14 cellular contexts compared by ENCODE assay signal in the genomic region with DNA sequence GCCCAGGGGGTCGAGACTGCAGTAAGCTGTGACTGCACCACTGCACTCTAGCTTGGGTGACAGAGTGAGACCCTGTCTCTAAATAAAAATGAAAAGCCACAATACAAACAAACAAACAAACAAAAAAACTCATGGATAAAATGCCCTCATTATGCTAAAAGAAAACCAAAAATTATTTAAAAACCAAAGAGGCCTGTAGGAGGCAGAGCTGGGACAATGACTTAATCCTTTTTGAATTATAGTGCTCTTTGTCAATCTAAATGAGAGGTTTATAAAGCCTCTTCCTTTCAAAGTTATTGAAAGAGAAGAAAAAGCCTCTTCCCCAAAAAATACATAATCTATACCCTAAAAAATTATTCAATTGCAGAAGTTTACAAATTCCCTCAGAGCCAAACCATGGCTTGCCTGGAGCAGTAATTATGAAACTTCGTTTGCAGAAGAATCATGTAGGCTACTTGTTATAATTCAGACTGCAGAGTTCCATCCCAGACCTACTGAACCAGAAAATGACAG. TPM values are rescaled to one million over a fixed set of nuclear protein-coding genes. Genes with fewer than 3 reads are reported as not detected.
A peak's percentile ranks its signal among the peaks of the same experiment; 100 is the strongest.
DNase-seq lines count a peak whose midpoint lies in the region; ATAC-seq and TF ChIP-seq lines count a peak whose summit lies in the region.
"Had no signal": no experiment of that assay in that cellular context is flagged by ENCODE, and none has a peak within 500 bp of the region (broad histone marks: within the 10 kb centered on the region; RNA-seq: fewer than 3 reads in every experiment).

No MANE protein-coding gene starts in this region.

- H3K36me3 ChIP-seq in HAP-1 (replicated peaks) (peaks cover 29% of the 10 kb centered on the region), adrenal gland (replicated peaks in 1 of 2) (peaks cover 0 to 21% of the 10 kb centered on the region in 2 donors)
- H3K36me3 ChIP-seq: breast epithelium had no signal

- DNase-seq in CD4-positive, alpha-beta T cell, result no peak
- peak; percentile 35 to 73 for DNase-seq in HAP-1 (ENCODE audit: low spot score in 2 of 2)
- DNase-seq in activated CD8-positive, alpha-beta T cell treated with anti-CD3 and anti-CD28 coated beads for 36 hours, result no peak
- no peak for DNase-seq in naive B cell
- DNase-seq in sciatic nerve (ENCODE audit: low spot score), result no peak
- DNase-seq in NCI-H226, result no peak
- DNase-seq in NCI-H146 (lab: John Stamatoyannopoulos, UW), result no peak
- DNase-seq in adrenal gland, result no peak
- DNase-seq: activated CD4-positive, alpha-beta T cell treated with anti-CD3 and anti-CD28 coated beads, Interleukin-2, amount 50 U/mL, for 1 hour; EL; NCI-H2029; tibial artery had no signal

- TF ChIP-seq CTCF in CD4-positive, alpha-beta T cell (IDR thresholded peaks at IDR 0.05), result peak; percentile 61
- peak; percentile 56 for TF ChIP-seq CTCF in activated CD8-positive, alpha-beta T cell treated with anti-CD3 and anti-CD28 coated beads for 36 hours (IDR thresholded peaks at IDR 0.05)
- TF ChIP-seq CTCF in adrenal gland (IDR thresholded peaks at IDR 0.05), result no peak

- POLR2A ChIA-PET in CD4-positive, alpha-beta T cell (lab: Charles Lee), result interaction anchor here (1.1 to 7.9 kb wide), 4 partner anchors 9 to 410 kb away, joined by 3 to 289 read pairs (median 4); a partner anchor contains a TSS
- POLR2A ChIA-PET in activated CD8-positive, alpha-beta T cell treated with anti-CD3 and anti-CD28 coated beads for 36 hours (lab: Charles Lee), result interaction anchor here (1.0 to 12.5 kb wide), 4 partner anchors 10 to 26 kb away, joined by 3 to 126 read pairs (median 5); a partner anchor contains a TSS

- WGBS in adrenal gland, 4 donors, result 80 to 90% (median 89%) methylated on average over 2 of the region's 2 CpGs

- peak overlapping the region; percentile 83 for H3K4me3 Mint-ChIP-seq in CD4-positive, alpha-beta T cell
- H3K4me3 Mint-ChIP-seq in activated CD8-positive, alpha-beta T cell treated with anti-CD3 and anti-CD28 coated beads for 36 hours, result no peak overlapping the region
- peak overlapping the region in 2 of 8 donors; percentile 21 to 25 for H3K4me3 Mint-ChIP-seq in naive B cell

- H3K27me3 Mint-ChIP-seq in CD4-positive, alpha-beta T cell, result no peaks in the 10 kb centered on the region
- no peaks in the 10 kb centered on the region for H3K27me3 Mint-ChIP-seq in activated CD8-positive, alpha-beta T cell treated with anti-CD3 and anti-CD28 coated beads for 36 hours
- no peaks in the 10 kb centered on the region for H3K27me3 Mint-ChIP-seq in naive B cell

- no peak for TF ChIP-seq POLR2A in adrenal gland (IDR thresholded peaks at IDR 0.05)

- in situ Hi-C loops in HAP-1 (cut with MboI; ENCODE audit: low sequenced_read_pairs), result no loop called here

- H3K27me3 ChIP-seq in CD4-positive, alpha-beta T cell (ENCODE audit: control insufficient read depth, insufficient read depth, low read length), result no peaks in the 10 kb centered on the region
- H3K27me3 ChIP-seq in HAP-1 (ENCODE audit: low read depth), result no peaks in the 10 kb centered on the region
- no peaks in the 10 kb centered on the region for H3K27me3 ChIP-seq in adrenal gland
- H3K27me3 ChIP-seq: breast epithelium, tibial artery had no signal

- no peaks in the 10 kb centered on the region for H3K9me3 Mint-ChIP-seq in CD4-positive, alpha-beta T cell
- peaks cover 5% of the 10 kb centered on the region for H3K9me3 Mint-ChIP-seq in activated CD8-positive, alpha-beta T cell treated with anti-CD3 and anti-CD28 coated beads for 36 hours
- no peaks in the 10 kb centered on the region for H3K9me3 Mint-ChIP-seq in naive B cell

- no peaks in the 10 kb centered on the region for H3K9me3 ChIP-seq in CD4-positive, alpha-beta T cell (ENCODE audit: control insufficient read depth, low read length)
- H3K9me3 ChIP-seq in HAP-1 (no peaks in the 10 kb centered on the region), adrenal gland (replicated peaks in 1 of 3) (no peaks in the 10 kb centered on the region)
- H3K9me3 ChIP-seq: breast epithelium, tibial artery had no signal

- intact Hi-C loops in CD4-positive, alpha-beta T cell (cut with DNase I, micrococcal nuclease), result loop anchor here (1.0 to 2.0 kb wide), 2 partner anchors 19 to 20 kb away; a partner anchor contains a TSS
- intact Hi-C loops in activated CD8-positive, alpha-beta T cell treated with anti-CD3 and anti-CD28 coated beads for 36 hours (cut with micrococcal nuclease), result no loop called here
- intact Hi-C loops in sciatic nerve (cut with DNase I), result no loop called here
- intact Hi-C loops in adrenal gland (cut with DNase I), result no loop called here

- CTCF ChIA-PET in CD4-positive, alpha-beta T cell (lab: Charles Lee), result interaction anchor here (0.6 to 11.7 kb wide), 3 partner anchors 11 to 26 kb away, joined by 4 to 160 read pairs (median 4); a partner anchor contains a TSS
- CTCF ChIA-PET in activated CD8-positive, alpha-beta T cell treated with anti-CD3 and anti-CD28 coated beads for 36 hours (lab: Charles Lee), result interaction anchor here (0.8 to 9.5 kb wide), 4 partner anchors 10 to 22 kb away, joined by 3 to 96 read pairs (median 3); a partner anchor contains a TSS

- no peak overlapping the region for H3K4me3 ChIP-seq in HAP-1
- H3K4me3 ChIP-seq in adrenal gland, result no peak overlapping the region
- H3K4me3 ChIP-seq: breast epithelium, tibial artery had no signal

- H3K27ac Mint-ChIP-seq in CD4-positive, alpha-beta T cell, result peak overlapping the region; percentile 99
- peak overlapping the region; percentile 99 for H3K27ac Mint-ChIP-seq in activated CD8-positive, alpha-beta T cell treated with anti-CD3 and anti-CD28 coated beads for 36 hours
- peak overlapping the region in 5 of 6 donors; percentile 79 to 96 (median 89) for H3K27ac Mint-ChIP-seq in naive B cell

- ATAC-seq in CD4-positive, alpha-beta T cell (ENCODE audit: poor library complexity), result no peak
- ATAC-seq in activated CD8-positive, alpha-beta T cell treated with anti-CD3 and anti-CD28 coated beads for 36 hours, result no peak
- ATAC-seq in naive B cell (ENCODE audit: low read depth in 2 of 2) (no peak), sciatic nerve (no peak)

- H3K27ac ChIP-seq in CD4-positive, alpha-beta T cell (ENCODE audit: low read depth, low read length), result no peak overlapping the region
- no peak overlapping the region for H3K27ac ChIP-seq in adrenal gland
- H3K27ac ChIP-seq: breast epithelium, RWPE1, tibial artery had no signal

- H3K4me1 Mint-ChIP-seq in CD4-positive, alpha-beta T cell (ENCODE audit: low read depth), result peaks cover 69% of the 10 kb centered on the region
- peaks cover 52% of the 10 kb centered on the region for H3K4me1 Mint-ChIP-seq in activated CD8-positive, alpha-beta T cell treated with anti-CD3 and anti-CD28 coated beads for 36 hours (ENCODE audit: low read depth)
- peaks cover 32 to 69% (median 46%) of the 10 kb centered on the region in 3 donors for H3K4me1 Mint-ChIP-seq in naive B cell

- peaks cover 23% of the 10 kb centered on the region for H3K4me1 ChIP-seq in HAP-1
- no peaks in the 10 kb centered on the region for H3K4me1 ChIP-seq in adrenal gland (replicated peaks in 1 of 2)
- H3K4me1 ChIP-seq: breast epithelium, tibial artery had no signal

- H3K36me3 Mint-ChIP-seq in CD4-positive, alpha-beta T cell (ENCODE audit: low read depth), result peaks cover 73% of the 10 kb centered on the region
- peaks cover 43% of the 10 kb centered on the region for H3K36me3 Mint-ChIP-seq in activated CD8-positive, alpha-beta T cell treated with anti-CD3 and anti-CD28 coated beads for 36 hours (ENCODE audit: low read depth)
- H3K36me3 Mint-ChIP-seq in naive B cell, result peaks cover 16 to 18% of the 10 kb centered on the region in 2 donors

RNA-seq across cellular contexts. Expression of a gene that starts 18.5 kb away (rescaled TPM):
- total RNA-seq in CD4-positive, alpha-beta T cell, result 10 to 100 TPM; 60.9 to 62.9 TPM
- 10 to 100 TPM; 40.3 to 42.5 TPM for total RNA-seq in activated CD8-positive, alpha-beta T cell treated with anti-CD3 and anti-CD28 coated beads for 36 hours
- polyA plus RNA-seq in naive B cell (ENCODE audit: low read depth in 6 of 6) (100 to 1,000 TPM; 106 to 137 (median 112) TPM), adrenal gland (1 to 10 TPM; 3.4 to 6.8 (median 6.0) TPM)
- total RNA-seq in sciatic nerve (15.5 TPM), adrenal gland (10 to 100 TPM in 3 of 8 donors, 1 to 10 TPM in 5; 3.1 to 18.0 (median 8.1) TPM)

RNA-seq across cellular contexts. Expression of a gene that starts 25.8 kb away (rescaled TPM):
- total RNA-seq in CD4-positive, alpha-beta T cell, result 1 to 10 TPM; 3.6 to 3.9 TPM
- total RNA-seq in activated CD8-positive, alpha-beta T cell treated with anti-CD3 and anti-CD28 coated beads for 36 hours, result 10 to 100 TPM; 34.5 to 35.0 TPM
- polyA plus RNA-seq in naive B cell (ENCODE audit: low read depth in 6 of 6), result 1 to 10 TPM in 5 of 6 donors, not detected in 1; 1.1 to 2.7 (median 2.4) TPM
- 1.5 TPM for total RNA-seq in sciatic nerve
- total RNA-seq in adrenal gland, result 1 to 10 TPM in 3 of 8 donors, under 1 TPM in 5; 0.24 to 3.5 (median 0.72) TPM
- under 1 TPM; 0.27 to 0.53 (median 0.32) TPM for polyA plus RNA-seq in adrenal gland

Comparison
In these comparisons a context has a peak if more than half of its experiments do, and no peak if none do; other contexts are left out.
1. DNase-seq: peak in HAP-1 (2 of 2); none in CD4-positive, alpha-beta T cell (0 of 10), activated CD8-positive, alpha-beta T cell treated with anti-CD3 and anti-CD28 coated beads for 36 hours (single experiment), naive B cell (single experiment), sciatic nerve (single experiment), NCI-H226 (single experiment), NCI-H146 (single experiment) and adrenal gland (0 of 7).
2. CTCF ChIP-seq: peak in CD4-positive, alpha-beta T cell (single experiment) and activated CD8-positive, alpha-beta T cell treated with anti-CD3 and anti-CD28 coated beads for 36 hours (single experiment); none in adrenal gland (0 of 6).
3. RNA of a gene that starts 25.8 kb away (total RNA-seq): 34.5 to 35.0 TPM in activated CD8-positive, alpha-beta T cell treated with anti-CD3 and anti-CD28 coated beads for 36 hours; 3.6 to 3.9 TPM in CD4-positive, alpha-beta T cell, 1.5 TPM in sciatic nerve (single experiment) and 0.24 to 3.5 TPM in adrenal gland; every median in the first group is over 4 times any median in the second.
4. intact Hi-C loops: an anchor here in CD4-positive, alpha-beta T cell (1.0 to 2.0 kb wide); none called in activated CD8-positive, alpha-beta T cell treated with anti-CD3 and anti-CD28 coated beads for 36 hours, sciatic nerve and adrenal gland.
5. Peak in every context shown above with its lines, with median percentiles within 50 percentile points of each other: H3K27ac Mint-ChIP-seq.